Comparison of ENCODE assay signal across 1 cellular context in the genomic region with DNA sequence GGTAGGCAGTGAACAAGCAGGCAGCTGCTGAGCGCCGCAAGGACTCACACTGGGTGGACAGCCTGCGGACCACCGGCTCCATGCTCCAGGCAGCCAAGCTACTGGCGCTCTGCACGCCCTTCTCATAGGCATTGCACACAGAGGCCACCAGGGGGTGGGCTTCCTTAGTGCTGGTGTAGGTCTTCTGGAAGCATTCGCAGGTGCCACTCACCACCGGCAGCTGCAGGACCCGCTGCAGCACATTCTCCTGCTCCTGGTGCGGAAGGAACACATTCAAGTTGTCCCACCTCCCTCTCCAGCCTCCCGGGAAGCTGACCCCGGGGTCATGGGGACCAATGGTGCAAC.
TF ChIP-seq lines count a peak whose summit lies in the region.

No MANE protein-coding gene starts in this region.

TF ChIP-seq in SK-N-SH, 30 proteins besides CTCF, POLR2A, EP300 and RAD21 (continued from another document):
- TF ChIP-seq JUND (IDR thresholded peaks at IDR 0.05), result no peak
- TF ChIP-seq RCOR1 (IDR thresholded peaks at IDR 0.05; ENCODE audit: low read length), result no peak
- TF ChIP-seq, protein P1, sequence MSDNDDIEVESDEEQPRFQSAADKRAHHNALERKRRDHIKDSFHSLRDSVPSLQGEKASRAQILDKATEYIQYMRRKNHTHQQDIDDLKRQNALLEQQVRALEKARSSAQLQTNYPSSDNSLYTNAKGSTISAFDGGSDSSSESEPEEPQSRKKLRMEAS (IDR thresholded peaks at IDR 0.05; ENCODE audit: low read depth), result no peak
- TF ChIP-seq, protein P2, sequence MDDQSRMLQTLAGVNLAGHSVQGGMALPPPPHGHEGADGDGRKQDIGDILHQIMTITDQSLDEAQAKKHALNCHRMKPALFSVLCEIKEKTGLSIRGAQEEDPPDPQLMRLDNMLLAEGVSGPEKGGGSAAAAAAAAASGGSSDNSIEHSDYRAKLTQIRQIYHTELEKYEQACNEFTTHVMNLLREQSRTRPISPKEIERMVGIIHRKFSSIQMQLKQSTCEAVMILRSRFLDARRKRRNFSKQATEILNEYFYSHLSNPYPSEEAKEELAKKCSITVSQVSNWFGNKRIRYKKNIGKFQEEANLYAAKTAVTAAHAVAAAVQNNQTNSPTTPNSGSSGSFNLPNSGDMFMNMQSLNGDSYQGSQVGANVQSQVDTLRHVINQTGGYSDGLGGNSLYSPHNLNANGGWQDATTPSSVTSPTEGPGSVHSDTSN (IDR thresholded peaks at IDR 0.05), result no peak
- TF ChIP-seq EZH2phosphoT487 (IDR thresholded peaks at IDR 0.05; ENCODE audit: borderline replicate concordance, low read depth), result no peak
- TF ChIP-seq MEF2A (IDR thresholded peaks at IDR 0.05; ENCODE audit: borderline replicate concordance, low read depth), result no peak
- no peak for TF ChIP-seq FOXJ3 (CRISPR knock-in tag; IDR thresholded peaks at IDR 0.05)
- no peak for TF ChIP-seq NFIC (IDR thresholded peaks at IDR 0.05; ENCODE audit: borderline replicate concordance)
- TF ChIP-seq GATA2 (CRISPR knock-in tag; IDR thresholded peaks at IDR 0.05), result no peak
- TF ChIP-seq, protein P3, sequence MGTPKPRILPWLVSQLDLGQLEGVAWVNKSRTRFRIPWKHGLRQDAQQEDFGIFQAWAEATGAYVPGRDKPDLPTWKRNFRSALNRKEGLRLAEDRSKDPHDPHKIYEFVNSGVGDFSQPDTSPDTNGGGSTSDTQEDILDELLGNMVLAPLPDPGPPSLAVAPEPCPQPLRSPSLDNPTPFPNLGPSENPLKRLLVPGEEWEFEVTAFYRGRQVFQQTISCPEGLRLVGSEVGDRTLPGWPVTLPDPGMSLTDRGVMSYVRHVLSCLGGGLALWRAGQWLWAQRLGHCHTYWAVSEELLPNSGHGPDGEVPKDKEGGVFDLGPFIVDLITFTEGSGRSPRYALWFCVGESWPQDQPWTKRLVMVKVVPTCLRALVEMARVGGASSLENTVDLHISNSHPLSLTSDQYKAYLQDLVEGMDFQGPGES (IDR thresholded peaks at IDR 0.05; ENCODE audit: low read depth, low read length), result no peak
- TF ChIP-seq, protein P4, sequence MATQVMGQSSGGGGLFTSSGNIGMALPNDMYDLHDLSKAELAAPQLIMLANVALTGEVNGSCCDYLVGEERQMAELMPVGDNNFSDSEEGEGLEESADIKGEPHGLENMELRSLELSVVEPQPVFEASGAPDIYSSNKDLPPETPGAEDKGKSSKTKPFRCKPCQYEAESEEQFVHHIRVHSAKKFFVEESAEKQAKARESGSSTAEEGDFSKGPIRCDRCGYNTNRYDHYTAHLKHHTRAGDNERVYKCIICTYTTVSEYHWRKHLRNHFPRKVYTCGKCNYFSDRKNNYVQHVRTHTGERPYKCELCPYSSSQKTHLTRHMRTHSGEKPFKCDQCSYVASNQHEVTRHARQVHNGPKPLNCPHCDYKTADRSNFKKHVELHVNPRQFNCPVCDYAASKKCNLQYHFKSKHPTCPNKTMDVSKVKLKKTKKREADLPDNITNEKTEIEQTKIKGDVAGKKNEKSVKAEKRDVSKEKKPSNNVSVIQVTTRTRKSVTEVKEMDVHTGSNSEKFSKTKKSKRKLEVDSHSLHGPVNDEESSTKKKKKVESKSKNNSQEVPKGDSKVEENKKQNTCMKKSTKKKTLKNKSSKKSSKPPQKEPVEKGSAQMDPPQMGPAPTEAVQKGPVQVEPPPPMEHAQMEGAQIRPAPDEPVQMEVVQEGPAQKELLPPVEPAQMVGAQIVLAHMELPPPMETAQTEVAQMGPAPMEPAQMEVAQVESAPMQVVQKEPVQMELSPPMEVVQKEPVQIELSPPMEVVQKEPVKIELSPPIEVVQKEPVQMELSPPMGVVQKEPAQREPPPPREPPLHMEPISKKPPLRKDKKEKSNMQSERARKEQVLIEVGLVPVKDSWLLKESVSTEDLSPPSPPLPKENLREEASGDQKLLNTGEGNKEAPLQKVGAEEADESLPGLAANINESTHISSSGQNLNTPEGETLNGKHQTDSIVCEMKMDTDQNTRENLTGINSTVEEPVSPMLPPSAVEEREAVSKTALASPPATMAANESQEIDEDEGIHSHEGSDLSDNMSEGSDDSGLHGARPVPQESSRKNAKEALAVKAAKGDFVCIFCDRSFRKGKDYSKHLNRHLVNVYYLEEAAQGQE (IDR thresholded peaks at IDR 0.05; ENCODE audit: low read depth, low read length), result no peak
- TF ChIP-seq, protein P5, sequence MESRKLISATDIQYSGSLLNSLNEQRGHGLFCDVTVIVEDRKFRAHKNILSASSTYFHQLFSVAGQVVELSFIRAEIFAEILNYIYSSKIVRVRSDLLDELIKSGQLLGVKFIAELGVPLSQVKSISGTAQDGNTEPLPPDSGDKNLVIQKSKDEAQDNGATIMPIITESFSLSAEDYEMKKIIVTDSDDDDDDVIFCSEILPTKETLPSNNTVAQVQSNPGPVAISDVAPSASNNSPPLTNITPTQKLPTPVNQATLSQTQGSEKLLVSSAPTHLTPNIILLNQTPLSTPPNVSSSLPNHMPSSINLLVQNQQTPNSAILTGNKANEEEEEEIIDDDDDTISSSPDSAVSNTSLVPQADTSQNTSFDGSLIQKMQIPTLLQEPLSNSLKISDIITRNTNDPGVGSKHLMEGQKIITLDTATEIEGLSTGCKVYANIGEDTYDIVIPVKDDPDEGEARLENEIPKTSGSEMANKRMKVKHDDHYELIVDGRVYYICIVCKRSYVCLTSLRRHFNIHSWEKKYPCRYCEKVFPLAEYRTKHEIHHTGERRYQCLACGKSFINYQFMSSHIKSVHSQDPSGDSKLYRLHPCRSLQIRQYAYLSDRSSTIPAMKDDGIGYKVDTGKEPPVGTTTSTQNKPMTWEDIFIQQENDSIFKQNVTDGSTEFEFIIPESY (IDR thresholded peaks at IDR 0.05; ENCODE audit: borderline replicate concordance, low read depth), result no peak
- TF ChIP-seq TAF1 (IDR thresholded peaks at IDR 0.05; ENCODE audit: borderline replicate concordance, low read depth, low read length), result no peak
- TF ChIP-seq SIN3A (IDR thresholded peaks at IDR 0.05; ENCODE audit: borderline replicate concordance, low read depth, low read length), result no peak
- no peak for TF ChIP-seq FOSL2 (IDR thresholded peaks at IDR 0.05; ENCODE audit: borderline replicate concordance, low read depth)
